13 cellular contexts compared by ENCODE assay signal in genomic region chr6:111757342-111757741, GRCh38.
DNase-seq lines count a peak whose midpoint lies in the region; ATAC-seq, FAIRE-seq and TF ChIP-seq lines count a peak whose summit lies in the region.
"Had no signal": no experiment of that assay in that cellular context is flagged by ENCODE, and none has a peak within 500 bp of the region (broad histone marks: within the 10 kb centered on the region; RNA-seq: fewer than 3 reads in every experiment).

No MANE protein-coding gene starts in this region.

- CTCF ChIA-PET in GM12878 (lab: Yijun Ruan, JAX), result no interaction called here

- SMC1A ChIA-PET in GM12878 (lab: Charles Lee; ENCODE audit: uncharacterized antibody, unreplicated experiment), result interaction anchor here (3.2 kb wide), 1 partner anchor 9 kb away, joined by 11 read pairs; no protein-coding TSS in a partner anchor

- in situ Hi-C loops in GM12878 (cut with MboI), result no loop called here

- H3K36me3 ChIP-seq in KOPT-K1 (ENCODE audit: insufficient read depth, low read length) (no peaks in the 10 kb centered on the region), GM12878 (ENCODE audit: control insufficient read depth in 2 of 2, insufficient read depth in 2 of 2, low read length in 1 of 2) (peaks cover 9 to 20% of the 10 kb centered on the region in 2 experiments; a peak in 3 of 4 replicates), lower lobe of right lung (no peaks in the 10 kb centered on the region)

- DNase-seq in CD1c-positive myeloid dendritic cell (ENCODE audit: extremely low spot score), result peak; percentile 35
- DNase-seq in GM12878 (ENCODE audit: low read depth, low spot score), result no peak
- no peak for DNase-seq in lower lobe of right lung
- DNase-seq in foreskin melanocyte, result no peak
- no peak for DNase-seq in iPS-NIHi11 (ENCODE audit: low spot score)
- DNase-seq in SIG-M5 (lab: John Stamatoyannopoulos, UW), result no peak
- DNase-seq: activated CD4-positive, CD25-positive, alpha-beta regulatory T cell; dorsolateral prefrontal cortex; NK-92 treated with Interleukin-12 subunit alpha and Interleukin-12 subunit beta, amount 100 ng/mL, for 24 hours had no signal

- TF ChIP-seq POLR2A in GM12878 (IDR thresholded peaks at IDR 0.05; ENCODE audit: low read depth, low read length), result no peak

- no peak overlapping the region for H3K4me2 ChIP-seq in GM12878 (ENCODE audit: control insufficient read depth, insufficient read depth)

- peaks cover 48% of the 10 kb centered on the region for H3K4me1 ChIP-seq in GM12878 (ENCODE audit: control insufficient read depth, insufficient read depth, low read length)
- H3K4me1 ChIP-seq in lower lobe of right lung, result peaks cover 54% of the 10 kb centered on the region

- H3K9me3 ChIP-seq in KOPT-K1 (ENCODE audit: insufficient read depth, low read length, poor library complexity, severe bottlenecking), result no peaks in the 10 kb centered on the region
- no peaks in the 10 kb centered on the region; the same call in 2 of the 3 replicates for H3K9me3 ChIP-seq in GM12878 (replicated peaks; ENCODE audit: control insufficient read depth, insufficient read depth, low read length)
- no peaks in the 10 kb centered on the region for H3K9me3 ChIP-seq in lower lobe of right lung

- TF ChIP-seq RAD21 in GM12878 (IDR thresholded peaks at IDR 0.05; ENCODE audit: insufficient read depth, low read depth, low read length), result no peak

- no TSS peak for BruUV-seq in GM12878 (replicated peaks; lab: Mats Ljungman, UMichigan)

- POLR2A ChIA-PET in GM12878 (lab: Charles Lee), result interaction anchor here (0.6 to 1.1 kb wide), 2 partner anchors 23 to 55 kb away, joined by 3 read pairs; no protein-coding TSS in a partner anchor

- 73% methylated on average over 1 of the region's 1 CpG for WGBS in GM12878 (ENCODE audit: insufficient coverage, insufficient replicate concordance, low lambda C conversion rate, missing lambda C conversion rate)

- no peaks in the 10 kb centered on the region for H4K20me1 ChIP-seq in GM12878 (ENCODE audit: control insufficient read depth, insufficient read depth)

- TF ChIP-seq EP300 in GM12878 (IDR thresholded peaks at IDR 0.05; ENCODE audit: borderline replicate concordance in 1 of 2, control insufficient read depth in 1 of 2, low read depth in 2 of 2, low read length in 2 of 2), result no peak

- TF ChIP-seq CTCF in GM12878 (IDR thresholded peaks at IDR 0.05 in 2 of 3, conservative IDR thresholded peaks at IDR 0.05 in 1 of 3; ENCODE audit: control insufficient read depth in 2 of 3, extremely low read depth in 1 of 3, insufficient read depth in 1 of 3, low read depth in 3 of 3, low read length in 3 of 3) (no peak), lower lobe of right lung (IDR thresholded peaks at IDR 0.05) (no peak)

- ATAC-seq in GM12878, result no peak
- ATAC-seq in lower lobe of right lung, result no peak
- ATAC-seq in HG02973 (IDR thresholded peaks at IDR 0.05; ENCODE audit: unreplicated experiment), result no peak
- ATAC-seq: K562, left lobe of liver had no signal

- intact Hi-C loops in GM12878 (cut with micrococcal nuclease; ENCODE audit: unreplicated experiment), result no loop called here
- intact Hi-C loops in lower lobe of right lung (cut with DNase I), result no loop called here

- RAD21 ChIA-PET in GM12878 (lab: Charles Lee; ENCODE audit: unreplicated experiment), result interaction anchor here (0.7 to 1.4 kb wide), 3 partner anchors 9 to 17 kb away, joined by 3 read pairs; no protein-coding TSS in a partner anchor

- H3K9ac ChIP-seq in GM12878 (ENCODE audit: control insufficient read depth, insufficient read depth, low read length), result no peak overlapping the region

- H3K27me3 ChIP-seq in GM12878 (replicated peaks in 1 of 2; ENCODE audit: control insufficient read depth in 2 of 2, insufficient read depth in 2 of 2, low read length in 1 of 2) (no peaks in the 10 kb centered on the region), lower lobe of right lung (ENCODE audit: low read depth) (no peaks in the 10 kb centered on the region)
- H3K27me3 ChIP-seq: dorsolateral prefrontal cortex had no signal

- peaks cover 56% of the 10 kb centered on the region for H3K79me2 ChIP-seq in GM12878 (ENCODE audit: control insufficient read depth, insufficient read depth, low read length)

- H3K27ac ChIP-seq in KOPT-K1 (ENCODE audit: low read depth, low read length, poor library complexity, severe bottlenecking), result peak overlapping the region; percentile 84
- H3K27ac ChIP-seq in GM12878 (ENCODE audit: control insufficient read depth, insufficient read depth), result no peak overlapping the region
- peak overlapping the region; percentile 22 for H3K27ac ChIP-seq in lower lobe of right lung

- no peak overlapping the region for H3K4me3 ChIP-seq in GM12878
- H3K4me3 ChIP-seq in lower lobe of right lung, result no peak overlapping the region
- H3K4me3 ChIP-seq: dorsolateral prefrontal cortex, K562 had no signal

- FAIRE-seq in GM12878 (lab: Jason Lieb, UNC), result no peak
- FAIRE-seq: K562 had no signal

- H2AFZ ChIP-seq in GM12878 (ENCODE audit: control insufficient read depth, low read depth, low read length), result no peak overlapping the region

TF ChIP-seq in GM12878, 131 proteins besides CTCF, POLR2A, EP300 and RAD21:
- TF ChIP-seq STAT3 (IDR thresholded peaks at IDR 0.05; ENCODE audit: low read depth, low read length) (no peak), YY1 (IDR thresholded peaks at IDR 0.05; ENCODE audit: low read depth, low read length) (0 out of 2 replicates have a peak, but pooled peaks have one; percentile 26), ATF7 (IDR thresholded peaks at IDR 0.05; ENCODE audit: low read depth) (no peak), ZBED1 (IDR thresholded peaks at IDR 0.05; ENCODE audit: borderline replicate concordance) (no peak), ZNF274 (IDR thresholded peaks at IDR 0.05; ENCODE audit: insufficient read depth, insufficient read length) (no peak), RB1 (IDR thresholded peaks at IDR 0.05; ENCODE audit: borderline replicate concordance) (no peak)
